In genomic region chr2:64987001-64987962, GRCh38 we compare ENCODE assay signal across 8 cellular contexts. TPM values are rescaled to one million over a fixed set of nuclear protein-coding genes. Genes with fewer than 3 reads are reported as not detected.
A peak's percentile ranks its signal among the peaks of the same experiment; 100 is the strongest.
DNase-seq lines count a peak whose midpoint lies in the region; ATAC-seq, FAIRE-seq and TF ChIP-seq lines count a peak whose summit lies in the region.

No MANE protein-coding gene starts in this region.

- TF ChIP-seq CTCF in GM23338 (conservative IDR thresholded peaks at IDR 0.05; ENCODE audit: low read depth in 2 of 2): no peak
- TF ChIP-seq CTCF in transverse colon (IDR thresholded peaks at IDR 0.05): no peak
- TF ChIP-seq CTCF in kidney (IDR thresholded peaks at IDR 0.05; ENCODE audit: borderline replicate concordance, extremely low read depth, insufficient read depth): no peak

- H3K4me1 Mint-ChIP-seq in GM23338 (peaks cover 16% of the 10 kb centered on the region), T-cell (peaks cover 17 to 30% (median 25%) of the 10 kb centered on the region in 3 donors)

- in situ Hi-C loops in transverse colon (cut with MboI; ENCODE audit: low pct_ligation_motif_present in 1 of 4, low pct_unique_long_range_greater_than_20kb in 1 of 4, low sequenced_read_pairs in 3 of 4): no loop called here

- POLR2A ChIA-PET in T-cell (lab: Charles Lee) (interaction anchor here (0.6 kb wide), 3 partner anchors 31 to 240 kb away, joined by 3 to 4 read pairs (median 3); partner anchors contain the start of genes ACTR2 (in 1 of the 2) and CEP68 (in 1 of the 2)), HEK293T (lab: Yijun Ruan, JAX) (interaction anchor here (0.6 to 1.6 kb wide), 8 partner anchors 9 to 68 kb away, joined by 3 to 6 read pairs (median 3); no protein-coding TSS in a partner anchor)

- H3K36me3 Mint-ChIP-seq in GM23338 (ENCODE audit: low read depth): peaks cover 6% of the 10 kb centered on the region; the same call in 1 of the 3 replicates
- H3K36me3 Mint-ChIP-seq in T-cell: no peaks in the 10 kb centered on the region

- H4K20me1 ChIP-seq in GM23338 (replicated peaks; ENCODE audit: insufficient read depth): peaks cover 8% of the 10 kb centered on the region

- H3F3A ChIP-seq in GM23338 (replicated peaks; ENCODE audit: low read depth): 0 out of 2 replicates have a peak, but pooled peaks cover 3% of the 10 kb centered on the region

- H3K9me3 ChIP-seq in transverse colon (no peaks in the 10 kb centered on the region), kidney (ENCODE audit: control insufficient read depth in 1 of 2, low read length in 2 of 2) (no peaks in the 10 kb centered on the region)

- H3K36me3 ChIP-seq in GM23338 (ENCODE audit: insufficient read depth): no peaks in the 10 kb centered on the region
- no peaks in the 10 kb centered on the region for H3K36me3 ChIP-seq in transverse colon
- no peaks in the 10 kb centered on the region for H3K36me3 ChIP-seq in kidney (ENCODE audit: control insufficient read depth in 1 of 2, insufficient read depth in 2 of 2, low read length in 2 of 2)

- no peak overlapping the region for H3K9ac ChIP-seq in kidney (ENCODE audit: low read length in 2 of 2)

- H3K4me3 Mint-ChIP-seq in GM23338: peak overlapping the region; percentile 77
- peak overlapping the region; percentile 18 to 75 (median 72) for H3K4me3 Mint-ChIP-seq in T-cell

- peaks cover 7% of the 10 kb centered on the region; the same call in 1 of the 2 replicates for H3K4me1 ChIP-seq in GM23338 (ENCODE audit: insufficient read depth)
- peaks cover 6 to 30% (median 24%) of the 10 kb centered on the region in 4 donors for H3K4me1 ChIP-seq in transverse colon
- H3K4me1 ChIP-seq in kidney (ENCODE audit: control insufficient read depth in 1 of 2, insufficient read depth in 1 of 2, low read depth in 1 of 2, low read length in 2 of 2): peaks cover 0 to 4% of the 10 kb centered on the region in 2 donors

- no peak overlapping the region for H3K27ac ChIP-seq in GM23338 (ENCODE audit: low read depth)
- peak overlapping the region; percentile 94 to 98 (median 96) for H3K27ac ChIP-seq in transverse colon
- H3K27ac ChIP-seq in kidney (ENCODE audit: low read depth in 2 of 2, low read length in 2 of 2): no peak overlapping the region

- no peak for ATAC-seq in GM23338
- no peak for ATAC-seq in T-cell (replicated peaks in 1 of 4)

- H3K79me2 ChIP-seq in GM23338 (replicated peaks; ENCODE audit: insufficient read depth): 0 out of 2 replicates have a peak, but pooled peaks cover 3% of the 10 kb centered on the region

- DNase-seq in COLO829 (ENCODE audit: low spot score): peak; percentile 62
- no peak for DNase-seq in GM23338 (ENCODE audit: low spot score)
- DNase-seq in T-cell: no peak
- DNase-seq in foreskin melanocyte: peak; percentile 85
- DNase-seq in transverse colon: no peak
- DNase-seq in kidney: no peak
- no peak for DNase-seq in HEK293T (ENCODE audit: extremely low spot score)
- no peak for DNase-seq in anterior cingulate cortex (lab: John Stamatoyannopoulos, UW)

- 34 to 67% methylated on average over 5 to 6 of the region's 6 CpGs for WGBS in transverse colon (ENCODE audit: low coverage in 1 of 2), 2 donors

- H3K27me3 ChIP-seq in GM23338 (ENCODE audit: insufficient read depth) (peaks cover 66% of the 10 kb centered on the region), transverse colon (no peaks in the 10 kb centered on the region)

- no peaks in the 10 kb centered on the region for H3K9me2 ChIP-seq in GM23338 (ENCODE audit: insufficient read depth)

- H3K4me3 ChIP-seq in GM23338 (peak overlapping the region; percentile 89), transverse colon (peak overlapping the region in 2 of 4 donors; percentile 85 to 88), kidney (ENCODE audit: low read length in 2 of 2) (no peak overlapping the region)

- no peak overlapping the region for H2AFZ ChIP-seq in GM23338

- CTCF ChIA-PET in T-cell (lab: Charles Lee) (interaction anchor here (0.6 to 2.1 kb wide), 4 partner anchors 8 to 656 kb away, joined by 3 to 8 read pairs (median 4); partner anchors contain the start of gene CEP68 (in 1 of the 2)), HEK293T (lab: Yijun Ruan, JAX) (interaction anchor here (1.3 kb wide), 1 partner anchor 9 kb away, joined by 4 read pairs; no protein-coding TSS in a partner anchor)

- peak overlapping the region; percentile 94 for H3K4me2 ChIP-seq in GM23338

- peaks cover 2% of the 10 kb centered on the region; the same call in 1 of the 3 replicates for H3K9me3 Mint-ChIP-seq in GM23338
- H3K9me3 Mint-ChIP-seq in T-cell: no peaks in the 10 kb centered on the region

- H3K27ac Mint-ChIP-seq in GM23338 (no peak overlapping the region), T-cell (peak overlapping the region; percentile 11 to 69)

- intact Hi-C loops in transverse colon (cut with DNase I; ENCODE audit: low total_unique reads) (loop anchor here (5.0 kb wide), 1 partner anchor 335 kb away; the partner anchor contains the start of gene SERTAD2), kidney (cut with DNase I) (no loop called here)

- no peak for TF ChIP-seq EP300 in transverse colon (IDR thresholded peaks at IDR 0.05; ENCODE audit: low read depth)

- no peak for FAIRE-seq in kidney (lab: Jason Lieb, UNC)

- peaks cover 38% of the 10 kb centered on the region for H3K27me3 Mint-ChIP-seq in GM23338 (ENCODE audit: insufficient read depth, low read depth, poor library complexity)
- peaks cover 0 to 7% of the 10 kb centered on the region in 2 donors for H3K27me3 Mint-ChIP-seq in T-cell

- no peak for TF ChIP-seq POLR2A in transverse colon (IDR thresholded peaks at IDR 0.05)

TF ChIP-seq in GM23338, 12 proteins besides CTCF, POLR2A, EP300 and RAD21 (continues in another document):
- TF ChIP-seq ZNF114 (CRISPR knock-in tag; IDR thresholded peaks at IDR 0.05) (no peak), EZH2 (IDR thresholded peaks at IDR 0.05; ENCODE audit: low read depth, unreplicated experiment) (no peak), JUNB (IDR thresholded peaks at IDR 0.05; ENCODE audit: unreplicated experiment) (no peak), NANOG (IDR thresholded peaks at IDR 0.05; ENCODE audit: borderline replicate concordance) (no peak), CREB1 (CRISPR knock-in tag; IDR thresholded peaks at IDR 0.05; ENCODE audit: low read depth) (no peak), EZH2phosphoT487 (IDR thresholded peaks at IDR 0.05; ENCODE audit: unreplicated experiment) (no peak), STAT1 (IDR thresholded peaks at IDR 0.05; ENCODE audit: unreplicated experiment) (no peak)
- TF ChIP-seq, protein P1, sequence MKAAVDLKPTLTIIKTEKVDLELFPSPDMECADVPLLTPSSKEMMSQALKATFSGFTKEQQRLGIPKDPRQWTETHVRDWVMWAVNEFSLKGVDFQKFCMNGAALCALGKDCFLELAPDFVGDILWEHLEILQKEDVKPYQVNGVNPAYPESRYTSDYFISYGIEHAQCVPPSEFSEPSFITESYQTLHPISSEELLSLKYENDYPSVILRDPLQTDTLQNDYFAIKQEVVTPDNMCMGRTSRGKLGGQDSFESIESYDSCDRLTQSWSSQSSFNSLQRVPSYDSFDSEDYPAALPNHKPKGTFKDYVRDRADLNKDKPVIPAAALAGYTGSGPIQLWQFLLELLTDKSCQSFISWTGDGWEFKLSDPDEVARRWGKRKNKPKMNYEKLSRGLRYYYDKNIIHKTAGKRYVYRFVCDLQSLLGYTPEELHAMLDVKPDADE (IDR thresholded peaks at IDR 0.05): no peak

TF ChIP-seq in HEK293T, 16 proteins besides CTCF, POLR2A, EP300 and RAD21:
- TF ChIP-seq PKNOX1 (IDR thresholded peaks at IDR 0.05): no peak
- no peak for TF ChIP-seq ARNT (IDR thresholded peaks at IDR 0.05)
- no peak for TF ChIP-seq ELF4 (IDR thresholded peaks at IDR 0.05)
- no peak for TF ChIP-seq CTBP1 (IDR thresholded peaks at IDR 0.05; ENCODE audit: borderline replicate concordance)
- TF ChIP-seq LEF1 (IDR thresholded peaks at IDR 0.05; ENCODE audit: borderline replicate concordance): no peak
- no peak for TF ChIP-seq SUZ12 (IDR thresholded peaks at IDR 0.05)
- TF ChIP-seq HDGF (IDR thresholded peaks at IDR 0.05; ENCODE audit: borderline replicate concordance): no peak
- no peak for TF ChIP-seq FOXM1 (IDR thresholded peaks at IDR 0.05; ENCODE audit: borderline replicate concordance)
- TF ChIP-seq TARDBP (IDR thresholded peaks at IDR 0.05): no peak
- no peak for TF ChIP-seq L3MBTL2 (conservative IDR thresholded peaks at IDR 0.05)
- no peak for TF ChIP-seq FOXA1 (IDR thresholded peaks at IDR 0.05)
- no peak for TF ChIP-seq BHLHE40 (IDR thresholded peaks at IDR 0.05; ENCODE audit: borderline replicate concordance)
- TF ChIP-seq FOXK2 (IDR thresholded peaks at IDR 0.05): no peak
- no peak for TF ChIP-seq NFRKB (IDR thresholded peaks at IDR 0.05)
- TF ChIP-seq SP1 (IDR thresholded peaks at IDR 0.05): no peak
- no peak for TF ChIP-seq ZNF384 (IDR thresholded peaks at IDR 0.05)
TF ChIP-seq in HEK293T: peak in this region for 0.

RNA-seq across cellular contexts. Expression of gene SLC1A4, which starts 1.9 kb away (rescaled TPM):
- 2.2 and 2.7 TPM in 2 replicates for total RNA-seq in GM23338 (2014; rRNA removed; shearing (Covaris generic))
- polyA plus RNA-seq in GM23338 (2016; fragmentation: Nextera tagmentation; extraction: Ambion mirVana) (1.3 TPM in 2 replicates), kidney (ENCODE audit: insufficient read depth, low read depth, low replicate concordance) (2.1 TPM)
- total RNA-seq in T-cell (10 to 100 TPM in 2 of 5 donors, 1 to 10 TPM in 3; 1.9 to 13.8 (median 9.8) TPM), transverse colon (10 to 100 TPM in 1 of 4 donors, 1 to 10 TPM in 3; 5.9 to 18.7 (median 9.1) TPM), kidney (10.6 TPM)

Comparison
In these comparisons a context has a peak if more than half of its experiments do, and no peak if none do; other contexts are left out.
1. DNase-seq: peak in COLO829 (single experiment) and foreskin melanocyte (single experiment); none in GM23338 (single experiment), T-cell (0 of 34), transverse colon (single experiment), kidney (single experiment), HEK293T (single experiment) and anterior cingulate cortex (0 of 58).
2. H3K27ac ChIP-seq: peak in transverse colon (4 of 4); none in GM23338 (single experiment) and kidney (0 of 2).